14 cellular contexts compared by ENCODE assay signal in the genomic region with DNA sequence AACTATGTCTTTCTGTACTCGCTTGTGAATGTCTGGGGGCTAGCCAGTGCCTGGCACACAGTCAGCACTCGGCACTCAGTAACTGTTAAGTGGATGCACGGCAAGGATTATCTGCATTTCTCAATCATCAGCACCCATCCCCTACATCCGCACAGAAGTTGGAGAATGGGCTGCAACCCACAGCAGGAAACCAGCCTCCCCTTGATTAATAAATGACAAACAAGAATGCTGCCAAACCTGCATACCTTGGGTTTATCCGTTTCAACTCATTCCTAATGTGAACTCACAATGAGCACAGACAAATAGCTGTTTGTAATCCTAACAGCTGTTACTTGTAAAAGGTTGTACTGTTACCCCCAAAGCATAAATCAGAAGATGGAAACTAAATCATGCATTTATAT. TPM values are rescaled to one million over a fixed set of nuclear protein-coding genes. Genes with fewer than 3 reads are reported as not detected.
A peak's percentile ranks its signal among the peaks of the same experiment; 100 is the strongest.
DNase-seq lines count a peak whose midpoint lies in the region; TF ChIP-seq lines count a peak whose summit lies in the region.
"Had no signal": no experiment of that assay in that cellular context is flagged by ENCODE, and none has a peak within 500 bp of the region (broad histone marks: within the 10 kb centered on the region; RNA-seq: fewer than 3 reads in every experiment).

No MANE protein-coding gene starts in this region.

- H3K9me3 ChIP-seq in sigmoid colon = no peaks in the 10 kb centered on the region

- no peak overlapping the region for H3K4me3 ChIP-seq in sigmoid colon
- H3K4me3 ChIP-seq: neural progenitor cell had no signal

- peaks cover 62% of the 10 kb centered on the region for H3K4me1 Mint-ChIP-seq in HFFc6 (ENCODE audit: low read depth)
- no peaks in the 10 kb centered on the region for H3K4me1 Mint-ChIP-seq in activated T-helper 2 cell treated with anti-CD3 and anti-CD28 coated beads, Interferon-gamma antibody, Interleukin-2, Interleukin-4, amounts not matched to agents 10 μg/mL and 5 μg/mL and 100 μg/mL, durations not matched to agents 14 hours and 24 hours and 36 hours (ENCODE audit: low read depth)
- H3K4me1 Mint-ChIP-seq: neural progenitor cell had no signal

- peak overlapping the region; percentile 82 for H3K27ac Mint-ChIP-seq in HFFc6
- no peak overlapping the region for H3K27ac Mint-ChIP-seq in activated T-helper 2 cell treated with anti-CD3 and anti-CD28 coated beads, Interferon-gamma antibody, Interleukin-2, Interleukin-4, amounts not matched to agents 10 μg/mL and 5 μg/mL and 100 μg/mL, durations not matched to agents 14 hours and 24 hours and 36 hours
- H3K27ac Mint-ChIP-seq: neural progenitor cell had no signal

- no peak for TF ChIP-seq CTCF in HFFc6 (IDR thresholded peaks at IDR 0.05)
- TF ChIP-seq CTCF in sigmoid colon (IDR thresholded peaks at IDR 0.05) = no peak

- peaks cover 2% of the 10 kb centered on the region for H3K27me3 Mint-ChIP-seq in HFFc6 (ENCODE audit: insufficient read depth)
- H3K27me3 Mint-ChIP-seq in activated T-helper 2 cell treated with anti-CD3 and anti-CD28 coated beads, Interferon-gamma antibody, Interleukin-2, Interleukin-4, amounts not matched to agents 10 μg/mL and 5 μg/mL and 100 μg/mL, durations not matched to agents 14 hours and 24 hours and 36 hours (ENCODE audit: low read depth) = no peaks in the 10 kb centered on the region

- H3K4me1 ChIP-seq in sigmoid colon = peaks cover 0 to 50% (median 38%) of the 10 kb centered on the region in 4 donors

- H3K27me3 ChIP-seq in sigmoid colon = no peaks in the 10 kb centered on the region
- H3K27me3 ChIP-seq: neural progenitor cell had no signal

- H3K36me3 ChIP-seq in sigmoid colon = no peaks in the 10 kb centered on the region
- H3K36me3 ChIP-seq: neural progenitor cell had no signal

- peaks cover 14% of the 10 kb centered on the region for H3K9me3 Mint-ChIP-seq in HFFc6
- peaks cover 12% of the 10 kb centered on the region for H3K9me3 Mint-ChIP-seq in activated T-helper 2 cell treated with anti-CD3 and anti-CD28 coated beads, Interferon-gamma antibody, Interleukin-2, Interleukin-4, amounts not matched to agents 10 μg/mL and 5 μg/mL and 100 μg/mL, durations not matched to agents 14 hours and 24 hours and 36 hours

- H3K4me3 Mint-ChIP-seq in HFFc6 = peak overlapping the region; percentile 56
- H3K4me3 Mint-ChIP-seq in activated T-helper 2 cell treated with anti-CD3 and anti-CD28 coated beads, Interferon-gamma antibody, Interleukin-2, Interleukin-4, amounts not matched to agents 10 μg/mL and 5 μg/mL and 100 μg/mL, durations not matched to agents 14 hours and 24 hours and 36 hours (ENCODE audit: low read depth) = no peak overlapping the region
- H3K4me3 Mint-ChIP-seq: neural progenitor cell had no signal

- TF ChIP-seq POLR2A in sigmoid colon (IDR thresholded peaks at IDR 0.05) = no peak

- peak overlapping the region in 3 of 4 donors; percentile 19 to 69 (median 65) for H3K27ac ChIP-seq in sigmoid colon
- H3K27ac ChIP-seq: HL-60, neural progenitor cell had no signal

- DNase-seq in HFFc6 = no peak
- DNase-seq in astrocyte of the hippocampus (ENCODE audit: low read depth, low spot score) = peak; percentile 91
- peak; percentile 89 for DNase-seq in iris pigment epithelial cell (ENCODE audit: low read depth)
- DNase-seq in sigmoid colon = no peak
- DNase-seq in NCI-H1417 treated with DMSO at 0.1 percent for 48 hours (lab: John Stamatoyannopoulos, UW) = no peak
- no peak for DNase-seq in effector CD8-positive, alpha-beta T cell (lab: John Stamatoyannopoulos, UW)
- DNase-seq in activated T-helper 2 cell treated with anti-CD3 and anti-CD28 coated beads, Interferon-gamma antibody, Interleukin-2, Interleukin-4, amounts not matched to agents 10 μg/mL and 5 μg/mL and 100 μg/mL, durations not matched to agents 14 hours and 24 hours and 36 hours (ENCODE audit: low spot score) = no peak
- DNase-seq in activated T-cell treated with anti-CD3 and anti-CD28 coated beads for 4 hours = no peak
- DNase-seq: activated CD8-positive, alpha-beta memory T cell treated with anti-CD3 and anti-CD28 coated beads, Interleukin-2, amount 50 U/mL, for 48 hours; amygdala; NCI-H524; SHP77 had no signal

- WGBS in sigmoid colon, 2 donors = 70 to 77% methylated on average over 5 of the region's 5 CpGs

- intact Hi-C loops in sigmoid colon (cut with DNase I) = no loop called here
- intact Hi-C loops in activated T-helper 2 cell treated with anti-CD3 and anti-CD28 coated beads, Interferon-gamma antibody, Interleukin-2, Interleukin-4, amounts not matched to agents 10 μg/mL and 5 μg/mL and 100 μg/mL, durations not matched to agents 14 hours and 24 hours and 36 hours (cut with micrococcal nuclease) = no loop called here

- no peak for TF ChIP-seq EP300 in sigmoid colon (IDR thresholded peaks at IDR 0.05)

- peaks cover 11% of the 10 kb centered on the region for H3K36me3 Mint-ChIP-seq in HFFc6 (ENCODE audit: low read depth)
- H3K36me3 Mint-ChIP-seq in activated T-helper 2 cell treated with anti-CD3 and anti-CD28 coated beads, Interferon-gamma antibody, Interleukin-2, Interleukin-4, amounts not matched to agents 10 μg/mL and 5 μg/mL and 100 μg/mL, durations not matched to agents 14 hours and 24 hours and 36 hours (ENCODE audit: low read depth) = no peaks in the 10 kb centered on the region
- H3K36me3 Mint-ChIP-seq: neural progenitor cell had no signal

RNA-seq across cellular contexts. Expression of gene PPP1R3C, which starts 28.9 kb away (rescaled TPM):
- total RNA-seq in HFFc6 (2021; fragmentation: NEBNext Ultra II Directional; extraction: Animal tissue kit (Norgen Biotek cat#: 25700)) = 10 to 100 TPM; 33.7 to 66.0 (median 39.9) TPM
- total RNA-seq in sigmoid colon = 10 to 100 TPM; 23.7 to 40.0 (median 34.4) TPM
- 1 to 10 TPM; 1.9 to 4.2 (median 3.2) TPM for polyA plus RNA-seq in sigmoid colon
- total RNA-seq in activated T-helper 2 cell treated with anti-CD3 and anti-CD28 coated beads, Interferon-gamma antibody, Interleukin-2, Interleukin-4, amounts not matched to agents 10 μg/mL and 5 μg/mL and 100 μg/mL, durations not matched to agents 14 hours and 24 hours and 36 hours = 0.14 and 0.21 TPM in 2 replicates

Comparison
In these comparisons a context has a peak if more than half of its experiments do, and no peak if none do; other contexts are left out.
1. DNase-seq: peak in astrocyte of the hippocampus (single experiment) and iris pigment epithelial cell (single experiment); none in HFFc6 (single experiment), sigmoid colon (single experiment), NCI-H1417 treated with DMSO at 0.1 percent for 48 hours (single experiment), effector CD8-positive, alpha-beta T cell (single experiment), activated T-helper 2 cell treated with anti-CD3 and anti-CD28 coated beads, Interferon-gamma antibody, Interleukin-2, Interleukin-4, amounts not matched to agents 10 μg/mL and 5 μg/mL and 100 μg/mL, durations not matched to agents 14 hours and 24 hours and 36 hours (single experiment) and activated T-cell treated with anti-CD3 and anti-CD28 coated beads for 4 hours (single experiment).
2. RNA of gene PPP1R3C, which starts 28.9 kb away (total RNA-seq): 33.7 to 66.0 TPM in HFFc6 and 23.7 to 40.0 TPM in sigmoid colon; 0.14 to 0.21 TPM in activated T-helper 2 cell treated with anti-CD3 and anti-CD28 coated beads, Interferon-gamma antibody, Interleukin-2, Interleukin-4, amounts not matched to agents 10 μg/mL and 5 μg/mL and 100 μg/mL, durations not matched to agents 14 hours and 24 hours and 36 hours; every median in the first group is over 10 times any median in the second.